ENCODE assay signal across 14 cellular contexts in genomic region chr7:45013465-45013967, GRCh38.
"Had no signal": no experiment of that assay in that cellular context is flagged by ENCODE, and none has a peak within 500 bp of the region (broad histone marks: within the 10 kb centered on the region; RNA-seq: fewer than 3 reads in every experiment).

No MANE protein-coding gene starts in this region.

- H3K9me3 ChIP-seq: gastroesophageal sphincter, SJSA1, stomach, thoracic aorta had no signal

- H3K27me3 ChIP-seq: gastroesophageal sphincter, SJSA1, stomach had no signal

- H3K4me1 ChIP-seq: SJSA1, stomach had no signal

- ATAC-seq: gastroesophageal sphincter, left ventricle myocardium superior, right cardiac atrium, WTC11 had no signal

- H3K4me3 Mint-ChIP-seq: WTC11 had no signal

- H3K27ac Mint-ChIP-seq: WTC11 had no signal

- H3K4me3 ChIP-seq: gastroesophageal sphincter, SJSA1, stomach, thoracic aorta had no signal

- DNase-seq: activated CD4-positive, alpha-beta T cell treated with anti-CD3 and anti-CD28 coated beads, Interleukin-2, amount 50 U/mL, for 48 hours; activated CD8-positive, alpha-beta memory T cell treated with anti-CD3 and anti-CD28 coated beads, Interleukin-2, amount 50 U/mL, for 48 hours; caudate nucleus; effector memory CD4-positive, alpha-beta T cell; left ventricle myocardium superior; posterior cingulate gyrus; right cardiac atrium; small intestine; stomach had no signal

- H3K4me1 Mint-ChIP-seq: WTC11 had no signal

- H3K27ac ChIP-seq: epithelial cell of prostate, gastroesophageal sphincter, SJSA1, stomach, thoracic aorta had no signal

- H3K36me3 ChIP-seq: thoracic aorta had no signal
